Comparison of ENCODE assay signal across 15 cellular contexts in the genomic region with DNA sequence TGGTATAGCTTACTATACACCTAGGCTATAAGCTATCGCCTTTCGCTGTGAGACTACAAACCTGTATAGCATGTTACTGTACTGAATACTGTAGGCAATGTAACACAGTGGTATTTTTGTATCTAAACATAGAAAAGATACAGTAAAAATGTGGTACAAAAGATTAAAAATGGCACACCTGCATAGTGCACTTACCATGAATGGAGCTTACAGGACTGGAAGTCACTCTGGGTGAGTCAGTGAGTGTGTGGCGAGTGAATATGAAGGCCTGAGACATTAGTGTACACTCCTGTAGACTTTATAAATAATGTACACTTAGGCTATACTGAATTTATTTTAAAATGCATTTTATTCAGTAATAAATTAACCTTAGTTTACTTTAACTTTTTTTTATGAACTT.
"Had no signal": no experiment of that assay in that cellular context is flagged by ENCODE, and none has a peak within 500 bp of the region (broad histone marks: within the 10 kb centered on the region; RNA-seq: fewer than 3 reads in every experiment).

No MANE protein-coding gene starts in this region.

- H3K27ac Mint-ChIP-seq: dendritic cell treated with granulocyte-macrophage colony-stimulating factor and Interleukin-4, amounts not matched to agents 40 ng/mL and 50 ng/mL, for 4 days; effector memory CD8-positive, alpha-beta T cell; naive thymus-derived CD8-positive, alpha-beta T cell had no signal

- H3K4me3 ChIP-seq: esophagus squamous epithelium, lung, smooth muscle cell had no signal

- H3K4me2 ChIP-seq: smooth muscle cell had no signal

- H3K27me3 ChIP-seq: esophagus squamous epithelium, neutrophil had no signal

- H3K9me3 ChIP-seq: esophagus squamous epithelium, neutrophil had no signal

- H3K9me3 Mint-ChIP-seq: dendritic cell treated with granulocyte-macrophage colony-stimulating factor and Interleukin-4, amounts not matched to agents 40 ng/mL and 50 ng/mL, for 4 days; effector memory CD8-positive, alpha-beta T cell; naive thymus-derived CD8-positive, alpha-beta T cell had no signal

- H3K4me1 Mint-ChIP-seq: naive thymus-derived CD8-positive, alpha-beta T cell had no signal

- H3K4me3 Mint-ChIP-seq: dendritic cell treated with granulocyte-macrophage colony-stimulating factor and Interleukin-4, amounts not matched to agents 40 ng/mL and 50 ng/mL, for 4 days; effector memory CD8-positive, alpha-beta T cell; naive thymus-derived CD8-positive, alpha-beta T cell had no signal

- ATAC-seq: effector memory CD8-positive, alpha-beta T cell; left ventricle myocardium superior; naive thymus-derived CD8-positive, alpha-beta T cell; right cardiac atrium had no signal

- H3K36me3 Mint-ChIP-seq: naive thymus-derived CD8-positive, alpha-beta T cell had no signal

- H3K27me3 Mint-ChIP-seq: dendritic cell treated with granulocyte-macrophage colony-stimulating factor and Interleukin-4, amounts not matched to agents 40 ng/mL and 50 ng/mL, for 4 days; effector memory CD8-positive, alpha-beta T cell had no signal

- H3K36me3 ChIP-seq: esophagus squamous epithelium, neutrophil had no signal

- H3K27ac ChIP-seq: esophagus squamous epithelium, neutrophil had no signal

- DNase-seq: effector memory CD8-positive, alpha-beta T cell; esophagus squamous epithelium; foreskin fibroblast; kidney; left colon; left ventricle myocardium superior; naive thymus-derived CD8-positive, alpha-beta T cell; posterior cingulate gyrus; right cardiac atrium; stimulated activated CD4-positive, alpha-beta T cell treated with anti-CD3 and anti-CD28 coated beads, Interleukin-2, amount 100 ng/mL, for 48 hours; stimulated activated naive CD4-positive, alpha-beta T cell treated with Interleukin-2 at 50 U/mL for 16 hours had no signal
